ENCODE assay signal across 6 cellular contexts in the genomic region with DNA sequence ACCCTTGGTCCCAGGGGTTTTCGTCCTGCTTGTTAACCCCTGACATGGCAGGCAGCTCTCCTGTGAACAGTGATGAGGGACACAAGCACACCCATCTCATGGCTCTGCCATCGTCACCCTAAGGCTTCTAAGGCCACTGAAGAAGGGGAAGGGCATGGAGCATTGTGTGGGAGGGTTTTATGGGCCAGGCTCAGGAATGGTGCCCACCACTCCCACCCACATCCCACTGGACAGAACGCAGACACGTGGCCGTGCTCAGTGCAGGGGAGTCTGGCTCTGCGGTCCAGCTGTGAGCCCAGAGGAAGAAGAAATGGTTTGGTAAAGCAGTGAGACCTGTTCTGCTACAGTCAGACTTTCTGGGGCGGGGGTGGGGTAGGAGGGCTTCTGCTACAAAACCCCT.
"Had no signal": no experiment of that assay in that cellular context is flagged by ENCODE, and none has a peak within 500 bp of the region (broad histone marks: within the 10 kb centered on the region; RNA-seq: fewer than 3 reads in every experiment).

No MANE protein-coding gene starts in this region.

- H3K4me1 Mint-ChIP-seq: GM23338, IgD-negative memory B cell had no signal

- H3K36me3 ChIP-seq: HAP-1 had no signal

- H3K36me3 Mint-ChIP-seq: IgD-negative memory B cell had no signal

- H3K27ac Mint-ChIP-seq: GM23338, IgD-negative memory B cell had no signal

- H3K4me3 Mint-ChIP-seq: GM23338, IgD-negative memory B cell had no signal

- ATAC-seq: GM23338, HCT116 had no signal

- H3K9me3 ChIP-seq: HAP-1 had no signal

- H3K4me1 ChIP-seq: HAP-1 had no signal

- DNase-seq: H7, KBM-7 had no signal

- H2AFZ ChIP-seq: GM23338 had no signal

- H3K9me3 Mint-ChIP-seq: GM23338, IgD-negative memory B cell had no signal

- H3K4me3 ChIP-seq: GM23338, HAP-1 had no signal

- H3K4me2 ChIP-seq: GM23338 had no signal
